ENCODE assay signal across 24 cellular contexts in the genomic region with DNA sequence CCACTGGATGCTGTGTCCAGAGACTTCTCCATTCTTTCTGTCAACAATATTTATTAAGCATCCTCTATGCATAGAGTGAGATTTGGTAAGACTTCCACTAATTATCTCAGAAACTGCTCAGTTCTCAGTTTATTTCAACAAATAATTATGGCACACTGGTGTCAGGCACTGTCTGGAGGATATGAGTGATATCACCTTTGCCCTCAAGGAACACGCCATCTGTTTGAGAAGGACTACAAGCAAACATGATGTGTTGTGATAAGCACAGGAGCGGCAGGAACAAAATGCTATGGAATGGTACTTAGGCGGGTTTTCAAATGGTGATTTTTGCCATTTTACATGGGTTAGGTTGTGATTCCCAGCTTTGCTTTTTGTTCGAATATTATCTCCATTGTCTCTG.
DNase-seq lines count a peak whose midpoint lies in the region; ATAC-seq, FAIRE-seq and TF ChIP-seq lines count a peak whose summit lies in the region.
"Had no signal": no experiment of that assay in that cellular context is flagged by ENCODE, and none has a peak within 500 bp of the region (broad histone marks: within the 10 kb centered on the region; RNA-seq: fewer than 3 reads in every experiment).

No MANE protein-coding gene starts in this region.

- DNase-seq in SK-N-SH (no peak), astrocyte (ENCODE audit: low read depth) (no peak), hepatocyte (ENCODE audit: low spot score) (no peak), smooth muscle cell (lab: John Stamatoyannopoulos, UW; ENCODE audit: unreplicated experiment) (no peak), ovary (no peak), GM23338 (ENCODE audit: low spot score) (no peak), gastrocnemius medialis (no peak)
- DNase-seq: activated B cell treated with CpG ODN at 0.5 μM for 24 hours; activated CD4-positive, alpha-beta memory T cell treated with anti-CD3 and anti-CD28 coated beads for 36 hours; activated effector memory CD4-positive, alpha-beta T cell treated with anti-CD3 and anti-CD28 coated beads, Interleukin-2, amount 50 U/mL, for 16 hours; activated naive CD8-positive, alpha-beta T cell treated with anti-CD3 and anti-CD28 coated beads, Interleukin-2, amount 10 ng/mL, durations not matched to agents 7 days and 5 days; cerebellar nuclear complex; effector CD8-positive, alpha-beta T cell; NCI-H1092 treated with DMSO at 0.1 percent for 48 hours; NCI-H1930; NCI-H526 treated with DMSO at 0.1 percent for 48 hours; stimulated activated CD4-positive, alpha-beta T cell treated with anti-CD3 and anti-CD28 coated beads, Interleukin-1b, Interleukin-23, amount 100 ng/mL, for 48 hours had no signal

- no peaks in the 10 kb centered on the region for H3K36me3 ChIP-seq in SK-N-SH (replicated peaks in 1 of 2; ENCODE audit: control insufficient read depth in 1 of 2, insufficient read depth in 2 of 2, low read length in 1 of 2)
- H3K36me3 ChIP-seq in astrocyte (ENCODE audit: insufficient read depth, low read length), result no peaks in the 10 kb centered on the region
- H3K36me3 ChIP-seq in hepatocyte (replicated peaks; ENCODE audit: insufficient read depth, low read depth), result no peaks in the 10 kb centered on the region
- H3K36me3 ChIP-seq in smooth muscle cell (ENCODE audit: low read depth), result no peaks in the 10 kb centered on the region
- no peaks in the 10 kb centered on the region for H3K36me3 ChIP-seq in ovary
- H3K36me3 ChIP-seq in GM23338 (ENCODE audit: insufficient read depth), result no peaks in the 10 kb centered on the region
- peaks cover 0 to 12% of the 10 kb centered on the region in 2 donors for H3K36me3 ChIP-seq in gastrocnemius medialis
- H3K36me3 ChIP-seq: neural progenitor cell had no signal

- peak; percentile 56 for FAIRE-seq in astrocyte (lab: Jason Lieb, UNC)
- FAIRE-seq: HepG2 had no signal

- no peak for TF ChIP-seq RAD21 in SK-N-SH (IDR thresholded peaks at IDR 0.05; ENCODE audit: low read length)

- ATAC-seq in SK-N-SH treated with all-trans-retinoic acid at 6 μM for 48 hours, result no peak
- no peak for ATAC-seq in GM23338
- ATAC-seq in gastrocnemius medialis, result no peak
- ATAC-seq: HepG2 had no signal

- H3K36me3 Mint-ChIP-seq in astrocyte (ENCODE audit: low read depth, unreplicated experiment) (no peaks in the 10 kb centered on the region), GM23338 (ENCODE audit: low read depth) (no peaks in the 10 kb centered on the region)
- H3K36me3 Mint-ChIP-seq: activated CD4-positive, alpha-beta memory T cell treated with anti-CD3 and anti-CD28 coated beads for 36 hours; neural progenitor cell had no signal

- H4K20me1 ChIP-seq in SK-N-SH (ENCODE audit: insufficient read depth) (no peaks in the 10 kb centered on the region), astrocyte (ENCODE audit: insufficient read depth, low read length) (no peaks in the 10 kb centered on the region), hepatocyte (ENCODE audit: insufficient read depth, poor library complexity, severe bottlenecking) (no peaks in the 10 kb centered on the region), smooth muscle cell (ENCODE audit: low read depth) (no peaks in the 10 kb centered on the region), GM23338 (replicated peaks; ENCODE audit: insufficient read depth) (no peaks in the 10 kb centered on the region)

- H3F3A ChIP-seq in SK-N-SH (replicated peaks; ENCODE audit: insufficient read depth), result peaks cover 20% of the 10 kb centered on the region
- no peaks in the 10 kb centered on the region for H3F3A ChIP-seq in smooth muscle cell (ENCODE audit: low read depth)
- H3F3A ChIP-seq in GM23338 (replicated peaks; ENCODE audit: low read depth), result no peaks in the 10 kb centered on the region

- TF ChIP-seq EP300 in SK-N-SH (IDR thresholded peaks at IDR 0.05; ENCODE audit: borderline replicate concordance in 1 of 2, low read depth in 1 of 2, low read length in 1 of 2) (no peak), ovary (IDR thresholded peaks at IDR 0.05) (no peak)

- H3K4me1 Mint-ChIP-seq in astrocyte (ENCODE audit: low read depth, unreplicated experiment) (peaks cover 50% of the 10 kb centered on the region), GM23338 (no peaks in the 10 kb centered on the region)

- H3K4me3 Mint-ChIP-seq in astrocyte (ENCODE audit: unreplicated experiment), result no peak overlapping the region
- no peak overlapping the region for H3K4me3 Mint-ChIP-seq in GM23338
- H3K4me3 Mint-ChIP-seq: activated B cell treated with CpG ODN at 0.5 μM for 24 hours; activated CD4-positive, alpha-beta memory T cell treated with anti-CD3 and anti-CD28 coated beads for 36 hours; activated naive CD8-positive, alpha-beta T cell treated with anti-CD3 and anti-CD28 coated beads, Interleukin-2, amount 10 ng/mL, durations not matched to agents 7 days and 5 days; neural progenitor cell; type B pancreatic cell had no signal

- H3K27me3 Mint-ChIP-seq in astrocyte (ENCODE audit: low read depth, unreplicated experiment) (no peaks in the 10 kb centered on the region), GM23338 (ENCODE audit: insufficient read depth, low read depth, poor library complexity) (no peaks in the 10 kb centered on the region)
- H3K27me3 Mint-ChIP-seq: activated B cell treated with CpG ODN at 0.5 μM for 24 hours; activated CD4-positive, alpha-beta memory T cell treated with anti-CD3 and anti-CD28 coated beads for 36 hours; type B pancreatic cell had no signal

- 81% methylated on average over 4 of the region's 4 CpGs for WGBS in SK-N-SH (ENCODE audit: low lambda C conversion rate)
- 60% methylated on average over 4 of the region's 4 CpGs for WGBS in hepatocyte (ENCODE audit: low lambda C conversion rate, missing lambda C conversion rate)
- WGBS in smooth muscle cell (ENCODE audit: low lambda C conversion rate), result 93% methylated on average over 4 of the region's 4 CpGs
- 91 to 93% (median 93%) methylated on average over 4 of the region's 4 CpGs for WGBS in ovary, 3 donors

- peak overlapping the region; percentile 99 for H3K27ac Mint-ChIP-seq in astrocyte (ENCODE audit: unreplicated experiment)
- no peak overlapping the region for H3K27ac Mint-ChIP-seq in GM23338
- H3K27ac Mint-ChIP-seq: activated B cell treated with CpG ODN at 0.5 μM for 24 hours; activated CD4-positive, alpha-beta memory T cell treated with anti-CD3 and anti-CD28 coated beads for 36 hours; activated naive CD8-positive, alpha-beta T cell treated with anti-CD3 and anti-CD28 coated beads, Interleukin-2, amount 10 ng/mL, durations not matched to agents 7 days and 5 days; neural progenitor cell; type B pancreatic cell had no signal

- POLR2A ChIA-PET in SK-N-SH (lab: Yijun Ruan, JAX), result no interaction called here

- peak overlapping the region; percentile 34; the same call in 1 of the 2 replicates for H3K9ac ChIP-seq in SK-N-SH
- H3K9ac ChIP-seq in astrocyte (ENCODE audit: low read length), result peak overlapping the region; percentile 66
- no peak overlapping the region for H3K9ac ChIP-seq in smooth muscle cell (ENCODE audit: low read depth)
- H3K9ac ChIP-seq: neural progenitor cell had no signal

- TF ChIP-seq CTCF in SK-N-SH (IDR thresholded peaks at IDR 0.05), result no peak
- no peak for TF ChIP-seq CTCF in astrocyte (IDR thresholded peaks at IDR 0.05; ENCODE audit: insufficient read depth, low read depth, low read length)
- TF ChIP-seq CTCF in hepatocyte (IDR thresholded peaks at IDR 0.05; ENCODE audit: poor library complexity), result no peak
- TF ChIP-seq CTCF in smooth muscle cell (IDR thresholded peaks at IDR 0.05; ENCODE audit: borderline replicate concordance, insufficient read depth, poor library complexity, severe bottlenecking), result no peak
- no peak for TF ChIP-seq CTCF in ovary (IDR thresholded peaks at IDR 0.05)
- TF ChIP-seq CTCF in GM23338 (conservative IDR thresholded peaks at IDR 0.05; ENCODE audit: low read depth in 2 of 2), result no peak
- TF ChIP-seq CTCF in gastrocnemius medialis (IDR thresholded peaks at IDR 0.05 in 4 of 5, conservative IDR thresholded peaks at IDR 0.05 in 1 of 5), result no peak

- H3K9me2 ChIP-seq in SK-N-SH, result no peaks in the 10 kb centered on the region
- no peaks in the 10 kb centered on the region for H3K9me2 ChIP-seq in hepatocyte (replicated peaks; ENCODE audit: insufficient read depth)
- 0 out of 2 replicates have a peak, but pooled peaks cover 4% of the 10 kb centered on the region for H3K9me2 ChIP-seq in GM23338 (ENCODE audit: insufficient read depth)

- H3K4me3 ChIP-seq in SK-N-SH (ENCODE audit: low read depth in 2 of 2, low read length in 1 of 2) (no peak overlapping the region), astrocyte (ENCODE audit: insufficient read depth, low read depth, low read length) (no peak overlapping the region), hepatocyte (no peak overlapping the region), smooth muscle cell (no peak overlapping the region), ovary (no peak overlapping the region), GM23338 (no peak overlapping the region), gastrocnemius medialis (no peak overlapping the region)
- H3K4me3 ChIP-seq: lung, neural progenitor cell, skin epidermis had no signal

- no peak overlapping the region for H2AFZ ChIP-seq in SK-N-SH (ENCODE audit: low read depth)
- no peak overlapping the region for H2AFZ ChIP-seq in astrocyte (ENCODE audit: low read depth, low read length)
- H2AFZ ChIP-seq in hepatocyte, result no peak overlapping the region
- no peak overlapping the region for H2AFZ ChIP-seq in smooth muscle cell (ENCODE audit: low read depth)
- H2AFZ ChIP-seq in GM23338, result no peak overlapping the region
- H2AFZ ChIP-seq: neural progenitor cell had no signal

- H3K4me2 ChIP-seq in SK-N-SH (peak overlapping the region; percentile 16), astrocyte (ENCODE audit: low read length) (peak overlapping the region; percentile 15), hepatocyte (no peak overlapping the region), smooth muscle cell (no peak overlapping the region), GM23338 (no peak overlapping the region)
- H3K4me2 ChIP-seq: neural progenitor cell had no signal

- peak overlapping the region in 1 of 2 experiments; percentile 88; a peak in 3 of 4 replicates for H3K27ac ChIP-seq in SK-N-SH (ENCODE audit: low read depth in 2 of 2, low read length in 1 of 2)
- H3K27ac ChIP-seq in astrocyte (ENCODE audit: low read depth, low read length), result peak overlapping the region; percentile 99
- H3K27ac ChIP-seq in hepatocyte, result peak overlapping the region; percentile 22
- peak overlapping the region; percentile 54 for H3K27ac ChIP-seq in smooth muscle cell (ENCODE audit: low read depth)
- no peak overlapping the region for H3K27ac ChIP-seq in ovary
- no peak overlapping the region for H3K27ac ChIP-seq in GM23338 (ENCODE audit: low read depth)
- H3K27ac ChIP-seq in gastrocnemius medialis, result no peak overlapping the region
- H3K27ac ChIP-seq: 22Rv1, neural progenitor cell, skin epidermis had no signal

- H3K27me3 ChIP-seq in SK-N-SH (ENCODE audit: insufficient read depth) (no peaks in the 10 kb centered on the region), astrocyte (ENCODE audit: insufficient read depth, low read length) (no peaks in the 10 kb centered on the region), hepatocyte (no peaks in the 10 kb centered on the region), smooth muscle cell (ENCODE audit: low read depth) (no peaks in the 10 kb centered on the region), ovary (no peaks in the 10 kb centered on the region), GM23338 (ENCODE audit: insufficient read depth) (no peaks in the 10 kb centered on the region), gastrocnemius medialis (no peaks in the 10 kb centered on the region)
- H3K27me3 ChIP-seq: neural progenitor cell had no signal

- H3K79me2 ChIP-seq in SK-N-SH (ENCODE audit: insufficient read depth) (no peaks in the 10 kb centered on the region), astrocyte (ENCODE audit: insufficient read depth, low read length) (no peaks in the 10 kb centered on the region), hepatocyte (no peaks in the 10 kb centered on the region), smooth muscle cell (ENCODE audit: low read depth) (no peaks in the 10 kb centered on the region), GM23338 (replicated peaks; ENCODE audit: insufficient read depth) (no peaks in the 10 kb centered on the region)

- H3K9me3 Mint-ChIP-seq in astrocyte (ENCODE audit: unreplicated experiment) (no peaks in the 10 kb centered on the region), GM23338 (no peaks in the 10 kb centered on the region)
- H3K9me3 Mint-ChIP-seq: activated B cell treated with CpG ODN at 0.5 μM for 24 hours; activated CD4-positive, alpha-beta memory T cell treated with anti-CD3 and anti-CD28 coated beads for 36 hours; activated naive CD8-positive, alpha-beta T cell treated with anti-CD3 and anti-CD28 coated beads, Interleukin-2, amount 10 ng/mL, durations not matched to agents 7 days and 5 days; neural progenitor cell had no signal

- H3K4me1 ChIP-seq in SK-N-SH (ENCODE audit: control insufficient read depth in 1 of 2, insufficient read depth in 2 of 2, low read depth in 1 of 2, low read length in 1 of 2) (peaks cover 0 to 24% of the 10 kb centered on the region in 2 experiments; a peak in 3 of 4 replicates), astrocyte (ENCODE audit: insufficient read depth, low read length) (peaks cover 38% of the 10 kb centered on the region), hepatocyte (ENCODE audit: insufficient read depth) (no peaks in the 10 kb centered on the region), smooth muscle cell (ENCODE audit: low read depth) (peaks cover 6% of the 10 kb centered on the region), ovary (ENCODE audit: insufficient read depth) (no peaks in the 10 kb centered on the region), GM23338 (ENCODE audit: insufficient read depth) (no peaks in the 10 kb centered on the region), gastrocnemius medialis (no peaks in the 10 kb centered on the region)
- H3K4me1 ChIP-seq: neural progenitor cell had no signal

- in situ Hi-C loops in gastrocnemius medialis (cut with MboI; ENCODE audit: low sequenced_read_pairs in 4 of 4), result no loop called here

- CTCF ChIA-PET in SK-N-SH (lab: Yijun Ruan, JAX), result interaction anchor here (1.5 kb wide), 1 partner anchor 9 kb away, joined by 4 read pairs; no protein-coding TSS in a partner anchor

- intact Hi-C loops in ovary (cut with DNase I) (no loop called here), gastrocnemius medialis (cut with DNase I; ENCODE audit: low total_unique reads) (no loop called here)

- H3K9me3 ChIP-seq in SK-N-SH (no peaks in the 10 kb centered on the region), astrocyte (ENCODE audit: insufficient read depth, low read depth, low read length) (no peaks in the 10 kb centered on the region), hepatocyte (ENCODE audit: low read depth) (no peaks in the 10 kb centered on the region), smooth muscle cell (replicated peaks; ENCODE audit: low read depth) (no peaks in the 10 kb centered on the region), ovary (no peaks in the 10 kb centered on the region), gastrocnemius medialis (no peaks in the 10 kb centered on the region)

- TF ChIP-seq POLR2A in ovary (IDR thresholded peaks at IDR 0.05) (no peak), gastrocnemius medialis (IDR thresholded peaks at IDR 0.05) (no peak)

Comparison
In these comparisons a context has a peak if more than half of its experiments do, and no peak if none do; other contexts are left out.
1. H3K27ac ChIP-seq: peak in astrocyte (single experiment), hepatocyte (single experiment) and smooth muscle cell (single experiment); none in ovary (0 of 2), GM23338 (single experiment) and gastrocnemius medialis (0 of 4).
2. H3K4me2 ChIP-seq: peak in SK-N-SH (single experiment) and astrocyte (single experiment); none in hepatocyte (single experiment), smooth muscle cell (single experiment) and GM23338 (single experiment).